1 cellular context compared by ENCODE assay signal in genomic region chr2:42922293-42922692, GRCh38.
TF ChIP-seq lines count a peak whose summit lies in the region.

No MANE protein-coding gene starts in this region.

TF ChIP-seq in HepG2, 621 proteins besides CTCF, POLR2A, EP300 and RAD21 (continued from another document):
- TF ChIP-seq, protein P1, sequence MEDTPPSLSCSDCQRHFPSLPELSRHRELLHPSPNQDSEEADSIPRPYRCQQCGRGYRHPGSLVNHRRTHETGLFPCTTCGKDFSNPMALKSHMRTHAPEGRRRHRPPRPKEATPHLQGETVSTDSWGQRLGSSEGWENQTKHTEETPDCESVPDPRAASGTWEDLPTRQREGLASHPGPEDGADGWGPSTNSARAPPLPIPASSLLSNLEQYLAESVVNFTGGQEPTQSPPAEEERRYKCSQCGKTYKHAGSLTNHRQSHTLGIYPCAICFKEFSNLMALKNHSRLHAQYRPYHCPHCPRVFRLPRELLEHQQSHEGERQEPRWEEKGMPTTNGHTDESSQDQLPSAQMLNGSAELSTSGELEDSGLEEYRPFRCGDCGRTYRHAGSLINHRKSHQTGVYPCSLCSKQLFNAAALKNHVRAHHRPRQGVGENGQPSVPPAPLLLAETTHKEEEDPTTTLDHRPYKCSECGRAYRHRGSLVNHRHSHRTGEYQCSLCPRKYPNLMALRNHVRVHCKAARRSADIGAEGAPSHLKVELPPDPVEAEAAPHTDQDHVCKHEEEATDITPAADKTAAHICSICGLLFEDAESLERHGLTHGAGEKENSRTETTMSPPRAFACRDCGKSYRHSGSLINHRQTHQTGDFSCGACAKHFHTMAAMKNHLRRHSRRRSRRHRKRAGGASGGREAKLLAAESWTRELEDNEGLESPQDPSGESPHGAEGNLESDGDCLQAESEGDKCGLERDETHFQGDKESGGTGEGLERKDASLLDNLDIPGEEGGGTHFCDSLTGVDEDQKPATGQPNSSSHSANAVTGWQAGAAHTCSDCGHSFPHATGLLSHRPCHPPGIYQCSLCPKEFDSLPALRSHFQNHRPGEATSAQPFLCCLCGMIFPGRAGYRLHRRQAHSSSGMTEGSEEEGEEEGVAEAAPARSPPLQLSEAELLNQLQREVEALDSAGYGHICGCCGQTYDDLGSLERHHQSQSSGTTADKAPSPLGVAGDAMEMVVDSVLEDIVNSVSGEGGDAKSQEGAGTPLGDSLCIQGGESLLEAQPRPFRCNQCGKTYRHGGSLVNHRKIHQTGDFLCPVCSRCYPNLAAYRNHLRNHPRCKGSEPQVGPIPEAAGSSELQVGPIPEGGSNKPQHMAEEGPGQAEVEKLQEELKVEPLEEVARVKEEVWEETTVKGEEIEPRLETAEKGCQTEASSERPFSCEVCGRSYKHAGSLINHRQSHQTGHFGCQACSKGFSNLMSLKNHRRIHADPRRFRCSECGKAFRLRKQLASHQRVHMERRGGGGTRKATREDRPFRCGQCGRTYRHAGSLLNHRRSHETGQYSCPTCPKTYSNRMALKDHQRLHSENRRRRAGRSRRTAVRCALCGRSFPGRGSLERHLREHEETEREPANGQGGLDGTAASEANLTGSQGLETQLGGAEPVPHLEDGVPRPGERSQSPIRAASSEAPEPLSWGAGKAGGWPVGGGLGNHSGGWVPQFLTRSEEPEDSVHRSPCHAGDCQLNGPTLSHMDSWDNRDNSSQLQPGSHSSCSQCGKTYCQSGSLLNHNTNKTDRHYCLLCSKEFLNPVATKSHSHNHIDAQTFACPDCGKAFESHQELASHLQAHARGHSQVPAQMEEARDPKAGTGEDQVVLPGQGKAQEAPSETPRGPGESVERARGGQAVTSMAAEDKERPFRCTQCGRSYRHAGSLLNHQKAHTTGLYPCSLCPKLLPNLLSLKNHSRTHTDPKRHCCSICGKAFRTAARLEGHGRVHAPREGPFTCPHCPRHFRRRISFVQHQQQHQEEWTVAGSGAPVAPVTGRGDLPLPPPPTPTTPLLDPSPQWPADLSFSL (CRISPR knock-in tag; IDR thresholded peaks at IDR 0.05) = no peak
- TF ChIP-seq ZKSCAN1 (IDR thresholded peaks at IDR 0.05; ENCODE audit: low read length) (no peak), ZNF282 (IDR thresholded peaks at IDR 0.05; ENCODE audit: partially characterized antibody) (no peak), CCDC6 (CRISPR knock-in tag; IDR thresholded peaks at IDR 0.05) (no peak), ZIK1 (CRISPR knock-in tag; IDR thresholded peaks at IDR 0.05; ENCODE audit: borderline replicate concordance, low read depth) (no peak), ZNF20 (CRISPR knock-in tag; IDR thresholded peaks at IDR 0.05) (no peak), FOXK1 (CRISPR knock-in tag; IDR thresholded peaks at IDR 0.05; ENCODE audit: borderline replicate concordance, low read depth) (no peak), ZNF230 (CRISPR knock-in tag; IDR thresholded peaks at IDR 0.05) (no peak), AKAP8 (CRISPR knock-in tag; IDR thresholded peaks at IDR 0.05) (no peak), CHD2 (IDR thresholded peaks at IDR 0.05; ENCODE audit: low read depth, low read length) (no peak), ZNF441 (CRISPR knock-in tag; IDR thresholded peaks at IDR 0.05; ENCODE audit: borderline replicate concordance) (no peak)
- TF ChIP-seq, protein P2, sequence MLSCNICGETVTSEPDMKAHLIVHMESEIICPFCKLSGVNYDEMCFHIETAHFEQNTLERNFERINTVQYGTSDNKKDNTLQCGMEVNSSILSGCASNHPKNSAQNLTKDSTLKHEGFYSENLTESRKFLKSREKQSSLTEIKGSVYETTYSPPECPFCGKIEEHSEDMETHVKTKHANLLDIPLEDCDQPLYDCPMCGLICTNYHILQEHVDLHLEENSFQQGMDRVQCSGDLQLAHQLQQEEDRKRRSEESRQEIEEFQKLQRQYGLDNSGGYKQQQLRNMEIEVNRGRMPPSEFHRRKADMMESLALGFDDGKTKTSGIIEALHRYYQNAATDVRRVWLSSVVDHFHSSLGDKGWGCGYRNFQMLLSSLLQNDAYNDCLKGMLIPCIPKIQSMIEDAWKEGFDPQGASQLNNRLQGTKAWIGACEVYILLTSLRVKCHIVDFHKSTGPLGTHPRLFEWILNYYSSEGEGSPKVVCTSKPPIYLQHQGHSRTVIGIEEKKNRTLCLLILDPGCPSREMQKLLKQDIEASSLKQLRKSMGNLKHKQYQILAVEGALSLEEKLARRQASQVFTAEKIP (CRISPR knock-in tag; IDR thresholded peaks at IDR 0.05; ENCODE audit: borderline replicate concordance) = no peak
- TF ChIP-seq, protein P3, sequence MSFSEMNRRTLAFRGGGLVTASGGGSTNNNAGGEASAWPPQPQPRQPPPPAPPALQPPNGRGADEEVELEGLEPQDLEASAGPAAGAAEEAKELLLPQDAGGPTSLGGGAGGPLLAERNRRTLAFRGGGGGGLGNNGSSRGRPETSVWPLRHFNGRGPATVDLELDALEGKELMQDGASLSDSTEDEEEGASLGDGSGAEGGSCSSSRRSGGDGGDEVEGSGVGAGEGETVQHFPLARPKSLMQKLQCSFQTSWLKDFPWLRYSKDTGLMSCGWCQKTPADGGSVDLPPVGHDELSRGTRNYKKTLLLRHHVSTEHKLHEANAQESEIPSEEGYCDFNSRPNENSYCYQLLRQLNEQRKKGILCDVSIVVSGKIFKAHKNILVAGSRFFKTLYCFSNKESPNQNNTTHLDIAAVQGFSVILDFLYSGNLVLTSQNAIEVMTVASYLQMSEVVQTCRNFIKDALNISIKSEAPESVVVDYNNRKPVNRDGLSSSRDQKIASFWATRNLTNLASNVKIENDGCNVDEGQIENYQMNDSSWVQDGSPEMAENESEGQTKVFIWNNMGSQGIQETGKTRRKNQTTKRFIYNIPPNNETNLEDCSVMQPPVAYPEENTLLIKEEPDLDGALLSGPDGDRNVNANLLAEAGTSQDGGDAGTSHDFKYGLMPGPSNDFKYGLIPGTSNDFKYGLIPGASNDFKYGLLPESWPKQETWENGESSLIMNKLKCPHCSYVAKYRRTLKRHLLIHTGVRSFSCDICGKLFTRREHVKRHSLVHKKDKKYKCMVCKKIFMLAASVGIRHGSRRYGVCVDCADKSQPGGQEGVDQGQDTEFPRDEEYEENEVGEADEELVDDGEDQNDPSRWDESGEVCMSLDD (CRISPR knock-in tag; IDR thresholded peaks at IDR 0.05; ENCODE audit: borderline replicate concordance) = no peak
- TF ChIP-seq, protein P4, sequence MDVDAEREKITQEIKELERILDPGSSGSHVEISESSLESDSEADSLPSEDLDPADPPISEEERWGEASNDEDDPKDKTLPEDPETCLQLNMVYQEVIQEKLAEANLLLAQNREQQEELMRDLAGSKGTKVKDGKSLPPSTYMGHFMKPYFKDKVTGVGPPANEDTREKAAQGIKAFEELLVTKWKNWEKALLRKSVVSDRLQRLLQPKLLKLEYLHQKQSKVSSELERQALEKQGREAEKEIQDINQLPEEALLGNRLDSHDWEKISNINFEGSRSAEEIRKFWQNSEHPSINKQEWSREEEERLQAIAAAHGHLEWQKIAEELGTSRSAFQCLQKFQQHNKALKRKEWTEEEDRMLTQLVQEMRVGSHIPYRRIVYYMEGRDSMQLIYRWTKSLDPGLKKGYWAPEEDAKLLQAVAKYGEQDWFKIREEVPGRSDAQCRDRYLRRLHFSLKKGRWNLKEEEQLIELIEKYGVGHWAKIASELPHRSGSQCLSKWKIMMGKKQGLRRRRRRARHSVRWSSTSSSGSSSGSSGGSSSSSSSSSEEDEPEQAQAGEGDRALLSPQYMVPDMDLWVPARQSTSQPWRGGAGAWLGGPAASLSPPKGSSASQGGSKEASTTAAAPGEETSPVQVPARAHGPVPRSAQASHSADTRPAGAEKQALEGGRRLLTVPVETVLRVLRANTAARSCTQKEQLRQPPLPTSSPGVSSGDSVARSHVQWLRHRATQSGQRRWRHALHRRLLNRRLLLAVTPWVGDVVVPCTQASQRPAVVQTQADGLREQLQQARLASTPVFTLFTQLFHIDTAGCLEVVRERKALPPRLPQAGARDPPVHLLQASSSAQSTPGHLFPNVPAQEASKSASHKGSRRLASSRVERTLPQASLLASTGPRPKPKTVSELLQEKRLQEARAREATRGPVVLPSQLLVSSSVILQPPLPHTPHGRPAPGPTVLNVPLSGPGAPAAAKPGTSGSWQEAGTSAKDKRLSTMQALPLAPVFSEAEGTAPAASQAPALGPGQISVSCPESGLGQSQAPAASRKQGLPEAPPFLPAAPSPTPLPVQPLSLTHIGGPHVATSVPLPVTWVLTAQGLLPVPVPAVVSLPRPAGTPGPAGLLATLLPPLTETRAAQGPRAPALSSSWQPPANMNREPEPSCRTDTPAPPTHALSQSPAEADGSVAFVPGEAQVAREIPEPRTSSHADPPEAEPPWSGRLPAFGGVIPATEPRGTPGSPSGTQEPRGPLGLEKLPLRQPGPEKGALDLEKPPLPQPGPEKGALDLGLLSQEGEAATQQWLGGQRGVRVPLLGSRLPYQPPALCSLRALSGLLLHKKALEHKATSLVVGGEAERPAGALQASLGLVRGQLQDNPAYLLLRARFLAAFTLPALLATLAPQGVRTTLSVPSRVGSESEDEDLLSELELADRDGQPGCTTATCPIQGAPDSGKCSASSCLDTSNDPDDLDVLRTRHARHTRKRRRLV (CRISPR knock-in tag; IDR thresholded peaks at IDR 0.05) = no peak
